Comparison of ENCODE assay signal across 24 cellular contexts in genomic region chr5:1162729-1163128, GRCh38. TPM values are rescaled to one million over a fixed set of nuclear protein-coding genes. Genes with fewer than 3 reads are reported as not detected.
"Had no signal": no experiment of that assay in that cellular context is flagged by ENCODE, and none has a peak within 500 bp of the region (broad histone marks: within the 10 kb centered on the region; RNA-seq: fewer than 3 reads in every experiment).

No MANE protein-coding gene starts in this region.

- H3K36me3 ChIP-seq: adrenal gland, prostate gland, tibial artery, vagina, WERI-Rb-1 had no signal

- H3K9me3 ChIP-seq: adrenal gland, prostate gland, tibial artery, vagina had no signal

- DNase-seq: activated CD4-positive, alpha-beta T cell treated with anti-CD3 and anti-CD28 coated beads for 36 hours; activated CD4-positive, alpha-beta T cell treated with anti-CD3 and anti-CD28 coated beads, Interleukin-2, amount 50 U/mL, for 48 hours; activated gamma-delta T cell; adrenal gland; cerebellar nuclear complex; cortex of kidney; midbrain; stimulated activated CD4-positive, alpha-beta T cell treated with anti-CD3 and anti-CD28 coated beads, Interleukin-2, amount 100 ng/mL, for 24 hours; stimulated activated naive CD4-positive, alpha-beta T cell treated with Interleukin-2 at 50 U/mL for 16 hours; T-helper 9 cell; tibial artery; WERI-Rb-1 had no signal

- H3K27ac Mint-ChIP-seq: activated CD4-positive, alpha-beta T cell treated with anti-CD3 and anti-CD28 coated beads for 36 hours; activated naive CD4-positive, alpha-beta T cell treated with anti-CD3 and anti-CD28 coated beads, Interleukin-2, amount 50 U/mL, for 72 hours had no signal

- H3K9me3 Mint-ChIP-seq: neural crest cell had no signal

- H3K4me3 Mint-ChIP-seq: activated CD4-positive, alpha-beta T cell treated with anti-CD3 and anti-CD28 coated beads for 36 hours; neural crest cell had no signal

- H3K27me3 ChIP-seq: adrenal gland, vagina had no signal

- ATAC-seq: activated CD4-positive, alpha-beta T cell treated with anti-CD3 and anti-CD28 coated beads for 36 hours; activated naive CD4-positive, alpha-beta T cell treated with anti-CD3 and anti-CD28 coated beads, Interleukin-2, amount 50 U/mL, for 72 hours had no signal

- H3K27ac ChIP-seq: adrenal gland, prostate gland, tibial artery, vagina, WERI-Rb-1 had no signal

- H3K4me1 ChIP-seq: tibial artery had no signal

- H3K4me3 ChIP-seq: adrenal gland, prostate gland, tibial artery, vagina had no signal

RNA-seq across cellular contexts. Expression of gene SLC6A19, which starts 38.7 kb away (rescaled TPM):
- total RNA-seq: activated CD4-positive, alpha-beta T cell treated with anti-CD3 and anti-CD28 coated beads for 36 hours; activated naive CD4-positive, alpha-beta T cell treated with anti-CD3 and anti-CD28 coated beads, Interleukin-2, amount 50 U/mL, for 72 hours; adrenal gland; bronchial epithelial cell; frontal cortex; lung microvascular endothelial cell; neural crest cell; osteoblast; right cardiac atrium; subcutaneous adipose tissue; vagina had no signal
- polyA plus RNA-seq: adrenal gland, esophagus, keratinocyte, right cardiac atrium had no signal
